In genomic region chr6:30325873-30326445, GRCh38 we compare ENCODE assay signal across 3 cellular contexts.
TF ChIP-seq lines count a peak whose summit lies in the region.

No MANE protein-coding gene starts in this region.

TF ChIP-seq in GM23338, 12 proteins besides CTCF, POLR2A, EP300 and RAD21:
- TF ChIP-seq EZH2 (IDR thresholded peaks at IDR 0.05; ENCODE audit: low read depth, unreplicated experiment) (no peak), JUNB (IDR thresholded peaks at IDR 0.05; ENCODE audit: unreplicated experiment) (no peak), EZH2phosphoT487 (IDR thresholded peaks at IDR 0.05; ENCODE audit: unreplicated experiment) (no peak), ZNF114 (CRISPR knock-in tag; IDR thresholded peaks at IDR 0.05) (no peak), STAT1 (IDR thresholded peaks at IDR 0.05; ENCODE audit: unreplicated experiment) (no peak), REST (IDR thresholded peaks at IDR 0.05; ENCODE audit: unreplicated experiment) (no peak), POLR2AphosphoS5 (IDR thresholded peaks at IDR 0.05; ENCODE audit: low read depth) (peak; percentile 65), CREB1 (CRISPR knock-in tag; IDR thresholded peaks at IDR 0.05; ENCODE audit: low read depth) (peak; percentile 84), ZNF331 (CRISPR knock-in tag; IDR thresholded peaks at IDR 0.05; ENCODE audit: low read depth) (no peak), ETS1 (IDR thresholded peaks at IDR 0.05) (0 out of 2 replicates have a peak, but pooled peaks have one; percentile 21)

TF ChIP-seq in SK-N-SH, 30 proteins besides CTCF, POLR2A, EP300 and RAD21:
- TF ChIP-seq EZH2phosphoT487 (IDR thresholded peaks at IDR 0.05; ENCODE audit: borderline replicate concordance, low read depth), result no peak
- no peak; the same call in 1 of the 2 replicates for TF ChIP-seq SIN3A (IDR thresholded peaks at IDR 0.05; ENCODE audit: borderline replicate concordance, low read depth, low read length)
- TF ChIP-seq POLR2AphosphoS5 (IDR thresholded peaks at IDR 0.05; ENCODE audit: low read depth, low read length), result no peak
- TF ChIP-seq CHD2 (IDR thresholded peaks at IDR 0.05; ENCODE audit: low read length, partially characterized antibody), result no peak
- TF ChIP-seq MXI1 (IDR thresholded peaks at IDR 0.05; ENCODE audit: low read depth, low read length), result peak; percentile 67
- TF ChIP-seq USF1 (IDR thresholded peaks at IDR 0.05; ENCODE audit: borderline replicate concordance, low read depth), result no peak
- TF ChIP-seq MAX (IDR thresholded peaks at IDR 0.05; ENCODE audit: low read depth), result peak; percentile 92
- no peak for TF ChIP-seq FOXM1 (IDR thresholded peaks at IDR 0.05; ENCODE audit: low read depth)
- no peak for TF ChIP-seq TEAD4 (IDR thresholded peaks at IDR 0.05; ENCODE audit: borderline replicate concordance, insufficient read depth)
- TF ChIP-seq NRF1 (IDR thresholded peaks at IDR 0.05; ENCODE audit: low read depth, low read length), result no peak
- no peak for TF ChIP-seq USF2 (IDR thresholded peaks at IDR 0.05; ENCODE audit: borderline replicate concordance, low read depth, low read length)
- no peak for TF ChIP-seq FOXJ3 (CRISPR knock-in tag; IDR thresholded peaks at IDR 0.05)
- no peak for TF ChIP-seq ELF1 (IDR thresholded peaks at IDR 0.05)
- 0 out of 2 replicates have a peak, but pooled peaks have one; percentile 39 for TF ChIP-seq GABPA (IDR thresholded peaks at IDR 0.05; ENCODE audit: low read depth)
- TF ChIP-seq GATA2 (CRISPR knock-in tag; IDR thresholded peaks at IDR 0.05), result no peak
- no peak for TF ChIP-seq TCF12 (IDR thresholded peaks at IDR 0.05)
- no peak for TF ChIP-seq RXRA (IDR thresholded peaks at IDR 0.05; ENCODE audit: borderline replicate concordance, low read depth)
- no peak for TF ChIP-seq IRF3 (IDR thresholded peaks at IDR 0.05; ENCODE audit: low read depth, low read length)
- peak; percentile 26; the same call in 1 of the 2 replicates for TF ChIP-seq TAF1 (IDR thresholded peaks at IDR 0.05; ENCODE audit: borderline replicate concordance, low read depth, low read length)
- no peak for TF ChIP-seq ZBTB33 (IDR thresholded peaks at IDR 0.05; ENCODE audit: borderline replicate concordance, low read depth)

TF ChIP-seq in GM12878, 131 proteins besides CTCF, POLR2A, EP300 and RAD21:
- TF ChIP-seq CREM (IDR thresholded peaks at IDR 0.05; ENCODE audit: low read depth), result peak; percentile 87
- TF ChIP-seq SPI1 (IDR thresholded peaks at IDR 0.05; ENCODE audit: borderline replicate concordance, insufficient read depth, low read depth, low read length), result 0 out of 2 replicates have a peak, but pooled peaks have one; percentile 28
- peak; percentile 21; the same call in 1 of the 2 replicates for TF ChIP-seq ELK1 (IDR thresholded peaks at IDR 0.05; ENCODE audit: low read depth, low read length)
- no peak for TF ChIP-seq JUNB (IDR thresholded peaks at IDR 0.05)
- peak; percentile 16; the same call in 1 of the 2 replicates for TF ChIP-seq DPF2 (IDR thresholded peaks at IDR 0.05)
- TF ChIP-seq ATF7 (IDR thresholded peaks at IDR 0.05; ENCODE audit: low read depth), result peak; percentile 33; the same call in 1 of the 2 replicates
- 0 out of 2 replicates have a peak, but pooled peaks have one; percentile 22 for TF ChIP-seq ASH2L (IDR thresholded peaks at IDR 0.05; ENCODE audit: borderline replicate concordance, low read depth)
- TF ChIP-seq HDAC2 (IDR thresholded peaks at IDR 0.05), result 0 out of 2 replicates have a peak, but pooled peaks have one; percentile 66
- peak; percentile 79; the same call in 1 of the 2 replicates for TF ChIP-seq GABPA (IDR thresholded peaks at IDR 0.05; ENCODE audit: low read depth)
- TF ChIP-seq RUNX3 (IDR thresholded peaks at IDR 0.05; ENCODE audit: low read length), result peak; percentile 75
- TF ChIP-seq MXI1 (IDR thresholded peaks at IDR 0.05; ENCODE audit: low read depth, low read length), result peak; percentile 75; the same call in 1 of the 2 replicates
- TF ChIP-seq CREB1 (IDR thresholded peaks at IDR 0.05; ENCODE audit: low read depth), result peak; percentile 92
- no peak for TF ChIP-seq IRF3 (IDR thresholded peaks at IDR 0.05)
- TF ChIP-seq SIN3A (IDR thresholded peaks at IDR 0.05; ENCODE audit: low read depth, low read length), result peak; percentile 58
- peak; percentile 94 for TF ChIP-seq NBN (IDR thresholded peaks at IDR 0.05)
- TF ChIP-seq ZSCAN29 (IDR thresholded peaks at IDR 0.05), result no peak
- peak; percentile 5; the same call in 1 of the 2 replicates for TF ChIP-seq YY1 (IDR thresholded peaks at IDR 0.05; ENCODE audit: low read depth, low read length)
- TF ChIP-seq SMARCA5 (IDR thresholded peaks at IDR 0.05), result peak; percentile 75
- peak; percentile 76 for TF ChIP-seq MAX (IDR thresholded peaks at IDR 0.05; ENCODE audit: low read depth, low read length)
- peak; percentile 73 for TF ChIP-seq NKRF (conservative IDR thresholded peaks at IDR 0.05)
- no peak for TF ChIP-seq CBFB (IDR thresholded peaks at IDR 0.05; ENCODE audit: low read depth)
- peak; percentile 30; the same call in 1 of the 2 replicates for TF ChIP-seq RAD51 (IDR thresholded peaks at IDR 0.05)
- TF ChIP-seq EGR1 (IDR thresholded peaks at IDR 0.05; ENCODE audit: borderline replicate concordance in 1 of 2, low read depth in 2 of 2, low read length in 2 of 2), result no peak
- TF ChIP-seq HDGF (IDR thresholded peaks at IDR 0.05), result peak; percentile 77; the same call in 1 of the 2 replicates
- no peak for TF ChIP-seq TCF7 (IDR thresholded peaks at IDR 0.05; ENCODE audit: borderline replicate concordance)
- TF ChIP-seq SMC3 (IDR thresholded peaks at IDR 0.05; ENCODE audit: borderline replicate concordance, low read length), result no peak
- peak; percentile 51 for TF ChIP-seq E2F4 (IDR thresholded peaks at IDR 0.05; ENCODE audit: low read depth, low read length)
- TF ChIP-seq IKZF2 (IDR thresholded peaks at IDR 0.05), result peak; percentile 84 to 86
- peak; percentile 82 for TF ChIP-seq SMAD1 (IDR thresholded peaks at IDR 0.05; ENCODE audit: low read depth, partially characterized antibody)
- TF ChIP-seq BHLHE40 (IDR thresholded peaks at IDR 0.05; ENCODE audit: borderline replicate concordance in 1 of 2, low read depth in 2 of 2, low read length in 1 of 2), result peak; percentile 81 to 91
- peak; percentile 66; the same call in 1 of the 2 replicates for TF ChIP-seq MTA2 (IDR thresholded peaks at IDR 0.05; ENCODE audit: low read depth)
- no peak for TF ChIP-seq ATF3 (IDR thresholded peaks at IDR 0.05; ENCODE audit: borderline replicate concordance, extremely low read depth, low read depth, low read length)
- peak; percentile 18 for TF ChIP-seq SP1 (IDR thresholded peaks at IDR 0.05; ENCODE audit: low read depth, low read length)
- TF ChIP-seq ZNF687 (IDR thresholded peaks at IDR 0.05), result peak; percentile 48; the same call in 1 of the 2 replicates
- peak; percentile 63 for TF ChIP-seq RELB (IDR thresholded peaks at IDR 0.05; ENCODE audit: low read depth)
- peak; percentile 81 for TF ChIP-seq MLLT1 (IDR thresholded peaks at IDR 0.05)
